In genomic region chr3:56985460-56986327, GRCh38 we compare ENCODE assay signal across 14 cellular contexts.
DNase-seq lines count a peak whose midpoint lies in the region; ATAC-seq and TF ChIP-seq lines count a peak whose summit lies in the region.
"Had no signal": no experiment of that assay in that cellular context is flagged by ENCODE, and none has a peak within 500 bp of the region (broad histone marks: within the 10 kb centered on the region; RNA-seq: fewer than 3 reads in every experiment).

No MANE protein-coding gene starts in this region.

- peaks cover 14% of the 10 kb centered on the region for H3K27me3 Mint-ChIP-seq in activated CD4-positive, alpha-beta T cell treated with anti-CD3 and anti-CD28 coated beads, Interleukin-2, amount 10 ng/mL, durations not matched to agents 24 days and 14 days
- H3K27me3 Mint-ChIP-seq in stimulated activated naive B cell treated with anti-CD40 and anti-IgM and Interleukin-4, amounts not matched to agents 10 μg/mL and 1 μg/mL and 100 μg/mL, for 72 hours = peaks cover 10 to 16% of the 10 kb centered on the region in 2 donors

- DNase-seq in activated CD4-positive, alpha-beta T cell treated with anti-CD3 and anti-CD28 coated beads, Interleukin-2, amount 10 ng/mL, durations not matched to agents 24 days and 14 days = no peak
- no peak for DNase-seq in activated CD4-positive, alpha-beta T cell treated with anti-CD3 and anti-CD28 coated beads, Interleukin-2, amount 50 U/mL, for 1 hour
- peak; percentile 61 for DNase-seq in NOMO-1 (lab: John Stamatoyannopoulos, UW; ENCODE audit: unreplicated experiment in 2 of 2)
- no peak for DNase-seq in brain microvascular endothelial cell
- no peak for DNase-seq in stimulated activated naive B cell treated with anti-CD40 and anti-IgM and Interleukin-4, amounts not matched to agents 10 μg/mL and 1 μg/mL and 100 μg/mL, for 72 hours
- no peak for DNase-seq in effector CD4-positive, alpha-beta T cell
- DNase-seq: ACHN; activated naive CD4-positive, alpha-beta T cell treated with anti-CD3 and anti-CD28 coated beads, Interleukin-2, amount 10 ng/mL, durations not matched to agents 7 days and 5 days; KG1; kidney; nucleus accumbens; transverse colon had no signal

- H3K36me3 Mint-ChIP-seq in activated CD4-positive, alpha-beta T cell treated with anti-CD3 and anti-CD28 coated beads, Interleukin-2, amount 10 ng/mL, durations not matched to agents 24 days and 14 days (ENCODE audit: low read depth) = no peaks in the 10 kb centered on the region
- no peaks in the 10 kb centered on the region for H3K36me3 Mint-ChIP-seq in stimulated activated naive B cell treated with anti-CD40 and anti-IgM and Interleukin-4, amounts not matched to agents 10 μg/mL and 1 μg/mL and 100 μg/mL, for 72 hours
- H3K36me3 Mint-ChIP-seq: activated naive CD4-positive, alpha-beta T cell treated with anti-CD3 and anti-CD28 coated beads, Interleukin-2, amount 10 ng/mL, durations not matched to agents 7 days and 5 days had no signal

- peak; percentile 66 to 67 for ATAC-seq in stimulated activated naive B cell treated with anti-CD40 and anti-IgM and Interleukin-4, amounts not matched to agents 10 μg/mL and 1 μg/mL and 100 μg/mL, for 72 hours (replicated peaks)
- ATAC-seq in GM18867 (IDR thresholded peaks at IDR 0.05; ENCODE audit: unreplicated experiment) = no peak
- no peak for ATAC-seq in GM18519 (IDR thresholded peaks at IDR 0.05; ENCODE audit: low FRiP score, unreplicated experiment)

- peak; percentile 31 for TF ChIP-seq CTCF in brain microvascular endothelial cell (IDR thresholded peaks at IDR 0.05; ENCODE audit: low read depth, low read length, missing control alignments)

- no peak overlapping the region for H3K27ac ChIP-seq in brain microvascular endothelial cell

- H3K9me3 Mint-ChIP-seq in activated CD4-positive, alpha-beta T cell treated with anti-CD3 and anti-CD28 coated beads, Interleukin-2, amount 10 ng/mL, durations not matched to agents 24 days and 14 days = no peaks in the 10 kb centered on the region
- H3K9me3 Mint-ChIP-seq in stimulated activated naive B cell treated with anti-CD40 and anti-IgM and Interleukin-4, amounts not matched to agents 10 μg/mL and 1 μg/mL and 100 μg/mL, for 72 hours = no peaks in the 10 kb centered on the region
- H3K9me3 Mint-ChIP-seq: activated naive CD4-positive, alpha-beta T cell treated with anti-CD3 and anti-CD28 coated beads, Interleukin-2, amount 10 ng/mL, durations not matched to agents 7 days and 5 days had no signal

- H3K27ac Mint-ChIP-seq in activated CD4-positive, alpha-beta T cell treated with anti-CD3 and anti-CD28 coated beads, Interleukin-2, amount 10 ng/mL, durations not matched to agents 24 days and 14 days = peak overlapping the region; percentile 56
- H3K27ac Mint-ChIP-seq in stimulated activated naive B cell treated with anti-CD40 and anti-IgM and Interleukin-4, amounts not matched to agents 10 μg/mL and 1 μg/mL and 100 μg/mL, for 72 hours = no peak overlapping the region
- H3K27ac Mint-ChIP-seq: activated naive CD4-positive, alpha-beta T cell treated with anti-CD3 and anti-CD28 coated beads, Interleukin-2, amount 10 ng/mL, durations not matched to agents 7 days and 5 days had no signal

- intact Hi-C loops in activated CD4-positive, alpha-beta T cell treated with anti-CD3 and anti-CD28 coated beads, Interleukin-2, amount 10 ng/mL, durations not matched to agents 24 days and 14 days (cut with micrococcal nuclease) = no loop called here

- H3K4me1 Mint-ChIP-seq in activated CD4-positive, alpha-beta T cell treated with anti-CD3 and anti-CD28 coated beads, Interleukin-2, amount 10 ng/mL, durations not matched to agents 24 days and 14 days = peaks cover 44% of the 10 kb centered on the region
- H3K4me1 Mint-ChIP-seq in stimulated activated naive B cell treated with anti-CD40 and anti-IgM and Interleukin-4, amounts not matched to agents 10 μg/mL and 1 μg/mL and 100 μg/mL, for 72 hours = peaks cover 8 to 11% of the 10 kb centered on the region in 2 donors

- H3K27me3 ChIP-seq in brain microvascular endothelial cell (replicated peaks) = no peaks in the 10 kb centered on the region
- H3K27me3 ChIP-seq: transverse colon had no signal

- no peaks in the 10 kb centered on the region for H3K36me3 ChIP-seq in brain microvascular endothelial cell (replicated peaks)
- H3K36me3 ChIP-seq: transverse colon had no signal

- H3K4me3 Mint-ChIP-seq in activated CD4-positive, alpha-beta T cell treated with anti-CD3 and anti-CD28 coated beads, Interleukin-2, amount 10 ng/mL, durations not matched to agents 24 days and 14 days = no peak overlapping the region
- no peak overlapping the region for H3K4me3 Mint-ChIP-seq in stimulated activated naive B cell treated with anti-CD40 and anti-IgM and Interleukin-4, amounts not matched to agents 10 μg/mL and 1 μg/mL and 100 μg/mL, for 72 hours
- H3K4me3 Mint-ChIP-seq: activated naive CD4-positive, alpha-beta T cell treated with anti-CD3 and anti-CD28 coated beads, Interleukin-2, amount 10 ng/mL, durations not matched to agents 7 days and 5 days had no signal

- in situ Hi-C loops in brain microvascular endothelial cell (cut with HindIII; ENCODE audit: low pct_ligation_motif_present, low sequenced_read_pairs) = loop anchor here (25.0 kb wide), 1 partner anchor 273 kb away; no protein-coding TSS in a partner anchor

- H3K4me3 ChIP-seq in brain microvascular endothelial cell (ENCODE audit: low read depth, low read length) = no peak overlapping the region
- H3K4me3 ChIP-seq: transverse colon had no signal

Comparison
In these comparisons a context has a peak if more than half of its experiments do, and no peak if none do; other contexts are left out.
1. DNase-seq: peak in NOMO-1 (2 of 2); none in activated CD4-positive, alpha-beta T cell treated with anti-CD3 and anti-CD28 coated beads, Interleukin-2, amount 10 ng/mL, durations not matched to agents 24 days and 14 days (single experiment), activated CD4-positive, alpha-beta T cell treated with anti-CD3 and anti-CD28 coated beads, Interleukin-2, amount 50 U/mL, for 1 hour (single experiment), brain microvascular endothelial cell (single experiment), stimulated activated naive B cell treated with anti-CD40 and anti-IgM and Interleukin-4, amounts not matched to agents 10 μg/mL and 1 μg/mL and 100 μg/mL, for 72 hours (single experiment) and effector CD4-positive, alpha-beta T cell (single experiment).
2. ATAC-seq: peak in stimulated activated naive B cell treated with anti-CD40 and anti-IgM and Interleukin-4, amounts not matched to agents 10 μg/mL and 1 μg/mL and 100 μg/mL, for 72 hours (2 of 2); none in GM18867 (single experiment) and GM18519 (single experiment).